2 cellular contexts compared by ENCODE assay signal in genomic region chr7:90345016-90345415, GRCh38.
TF ChIP-seq lines count a peak whose summit lies in the region.

No MANE protein-coding gene starts in this region.

TF ChIP-seq in SK-N-SH treated with all-trans-retinoic acid at 6 μM for 48 hours, 23 proteins besides CTCF, POLR2A, EP300 and RAD21 (continued from another document):
- TF ChIP-seq POU6F1 (CRISPR knock-in tag; IDR thresholded peaks at IDR 0.05; ENCODE audit: borderline replicate concordance, low read depth) (no peak), PPARA (CRISPR knock-in tag; IDR thresholded peaks at IDR 0.05; ENCODE audit: borderline replicate concordance) (no peak), BACH2 (CRISPR knock-in tag; IDR thresholded peaks at IDR 0.05; ENCODE audit: borderline replicate concordance) (no peak), SNAI2 (CRISPR knock-in tag; IDR thresholded peaks at IDR 0.05) (no peak), ESRRG (CRISPR knock-in tag; IDR thresholded peaks at IDR 0.05) (no peak), ZNF70 (CRISPR knock-in tag; IDR thresholded peaks at IDR 0.05) (no peak), TOX (CRISPR knock-in tag; IDR thresholded peaks at IDR 0.05; ENCODE audit: borderline replicate concordance) (no peak), ISL1 (CRISPR knock-in tag; IDR thresholded peaks at IDR 0.05) (no peak), CSRNP3 (CRISPR knock-in tag; IDR thresholded peaks at IDR 0.05) (no peak)

TF ChIP-seq in WTC11, 78 proteins besides CTCF, POLR2A, EP300 and RAD21 (continued from another document):
- TF ChIP-seq FOXP4 (CRISPR knock-in tag; IDR thresholded peaks at IDR 0.05) (no peak), MLX (CRISPR knock-in tag; IDR thresholded peaks at IDR 0.05) (no peak), ZBTB21 (CRISPR knock-in tag; IDR thresholded peaks at IDR 0.05; ENCODE audit: borderline replicate concordance) (no peak), TEAD1 (CRISPR knock-in tag; IDR thresholded peaks at IDR 0.05) (no peak), OVOL2 (CRISPR knock-in tag; IDR thresholded peaks at IDR 0.05; ENCODE audit: borderline replicate concordance) (no peak), PREB (CRISPR knock-in tag; IDR thresholded peaks at IDR 0.05; ENCODE audit: borderline replicate concordance) (no peak), IRF2 (CRISPR knock-in tag; IDR thresholded peaks at IDR 0.05; ENCODE audit: borderline replicate concordance, low read depth) (no peak), ZNF423 (CRISPR knock-in tag; IDR thresholded peaks at IDR 0.05) (no peak), ZNF121 (CRISPR knock-in tag; IDR thresholded peaks at IDR 0.05) (no peak), CBFB (CRISPR knock-in tag; IDR thresholded peaks at IDR 0.05; ENCODE audit: low read depth) (no peak)
- TF ChIP-seq, protein P1, sequence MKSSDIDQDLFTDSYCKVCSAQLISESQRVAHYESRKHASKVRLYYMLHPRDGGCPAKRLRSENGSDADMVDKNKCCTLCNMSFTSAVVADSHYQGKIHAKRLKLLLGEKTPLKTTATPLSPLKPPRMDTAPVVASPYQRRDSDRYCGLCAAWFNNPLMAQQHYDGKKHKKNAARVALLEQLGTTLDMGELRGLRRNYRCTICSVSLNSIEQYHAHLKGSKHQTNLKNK (CRISPR knock-in tag; IDR thresholded peaks at IDR 0.05) = no peak
- TF ChIP-seq, protein P2, sequence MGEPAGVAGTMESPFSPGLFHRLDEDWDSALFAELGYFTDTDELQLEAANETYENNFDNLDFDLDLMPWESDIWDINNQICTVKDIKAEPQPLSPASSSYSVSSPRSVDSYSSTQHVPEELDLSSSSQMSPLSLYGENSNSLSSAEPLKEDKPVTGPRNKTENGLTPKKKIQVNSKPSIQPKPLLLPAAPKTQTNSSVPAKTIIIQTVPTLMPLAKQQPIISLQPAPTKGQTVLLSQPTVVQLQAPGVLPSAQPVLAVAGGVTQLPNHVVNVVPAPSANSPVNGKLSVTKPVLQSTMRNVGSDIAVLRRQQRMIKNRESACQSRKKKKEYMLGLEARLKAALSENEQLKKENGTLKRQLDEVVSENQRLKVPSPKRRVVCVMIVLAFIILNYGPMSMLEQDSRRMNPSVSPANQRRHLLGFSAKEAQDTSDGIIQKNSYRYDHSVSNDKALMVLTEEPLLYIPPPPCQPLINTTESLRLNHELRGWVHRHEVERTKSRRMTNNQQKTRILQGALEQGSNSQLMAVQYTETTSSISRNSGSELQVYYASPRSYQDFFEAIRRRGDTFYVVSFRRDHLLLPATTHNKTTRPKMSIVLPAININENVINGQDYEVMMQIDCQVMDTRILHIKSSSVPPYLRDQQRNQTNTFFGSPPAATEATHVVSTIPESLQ (CRISPR knock-in tag; IDR thresholded peaks at IDR 0.05) = no peak
- TF ChIP-seq, protein P3, sequence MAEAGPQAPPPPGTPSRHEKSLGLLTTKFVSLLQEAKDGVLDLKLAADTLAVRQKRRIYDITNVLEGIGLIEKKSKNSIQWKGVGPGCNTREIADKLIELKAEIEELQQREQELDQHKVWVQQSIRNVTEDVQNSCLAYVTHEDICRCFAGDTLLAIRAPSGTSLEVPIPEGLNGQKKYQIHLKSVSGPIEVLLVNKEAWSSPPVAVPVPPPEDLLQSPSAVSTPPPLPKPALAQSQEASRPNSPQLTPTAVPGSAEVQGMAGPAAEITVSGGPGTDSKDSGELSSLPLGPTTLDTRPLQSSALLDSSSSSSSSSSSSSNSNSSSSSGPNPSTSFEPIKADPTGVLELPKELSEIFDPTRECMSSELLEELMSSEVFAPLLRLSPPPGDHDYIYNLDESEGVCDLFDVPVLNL (CRISPR knock-in tag; IDR thresholded peaks at IDR 0.05; ENCODE audit: borderline replicate concordance, low read depth) = no peak
